In genomic region chr10:65891073-65891981, GRCh38 we compare ENCODE assay signal across 8 cellular contexts.
A peak's percentile ranks its signal among the peaks of the same experiment; 100 is the strongest.
DNase-seq lines count a peak whose midpoint lies in the region; ATAC-seq and TF ChIP-seq lines count a peak whose summit lies in the region.

No MANE protein-coding gene starts in this region.

- H3K4ac ChIP-seq in trophoblast cell (ENCODE audit: low read depth, low read length) = no peak overlapping the region

- no peaks in the 10 kb centered on the region for H3F3A ChIP-seq in PC-9 (ENCODE audit: insufficient read depth, low read depth)

- H3K4me3 ChIP-seq in PC-9 = no peak overlapping the region
- no peak overlapping the region for H3K4me3 ChIP-seq in A673 (ENCODE audit: low read depth, low read length, poor library complexity, severe bottlenecking)
- H3K4me3 ChIP-seq in trophoblast cell (ENCODE audit: low read depth, low read length) = no peak overlapping the region

- no peak overlapping the region for H2AK5ac ChIP-seq in trophoblast cell (ENCODE audit: low read length)

- peak overlapping the region; percentile 57 for H3K27ac ChIP-seq in PC-9
- H3K27ac ChIP-seq in A673 (ENCODE audit: low read depth, low read length, poor library complexity, severe bottlenecking) = no peak overlapping the region
- H3K27ac ChIP-seq in trophoblast cell (ENCODE audit: low read depth, low read length) = no peak overlapping the region

- peak; percentile 37 for DNase-seq in GDM1 (lab: John Stamatoyannopoulos, UW)
- peak in 1 of 2 experiments; percentile 67 for DNase-seq in PC-9
- no peak for DNase-seq in foreskin melanocyte
- DNase-seq in A673 (ENCODE audit: low spot score) = no peak
- no peak for DNase-seq in trophoblast cell
- no peak for DNase-seq in activated CD4-positive, alpha-beta T cell treated with anti-CD3 and anti-CD28 coated beads, Interleukin-2, amount 50 U/mL, for 4 hours

- TF ChIP-seq CTCF in PC-9 (conservative IDR thresholded peaks at IDR 0.05) (no peak), A673 (conservative IDR thresholded peaks at IDR 0.05; ENCODE audit: low read depth, low read length) (no peak)

- H3K27me3 ChIP-seq in PC-9 (ENCODE audit: insufficient read depth, low read depth) (no peaks in the 10 kb centered on the region), A673 (replicated peaks; ENCODE audit: insufficient read depth, low read depth, low read length, poor library complexity) (no peaks in the 10 kb centered on the region), trophoblast cell (ENCODE audit: insufficient read depth, low read length) (no peaks in the 10 kb centered on the region)

- POLR2A ChIA-PET in PC-9 (lab: Charles Lee; ENCODE audit: unreplicated experiment) = interaction anchor here (0.7 kb wide), 2 partner anchors 790 to 879 kb away, joined by 3 to 6 read pairs; no protein-coding TSS in a partner anchor
- POLR2A ChIA-PET in A673 (lab: Charles Lee; ENCODE audit: low non-redundant PET) = no interaction called here

- intact Hi-C loops in PC-9 (cut with micrococcal nuclease; ENCODE audit: unreplicated experiment) = no loop called here
- intact Hi-C loops in A673 (cut with micrococcal nuclease; ENCODE audit: unreplicated experiment) = no loop called here

- H2BK12ac ChIP-seq in trophoblast cell (ENCODE audit: low read length) = no peak overlapping the region

- no peak overlapping the region for H2BK120ac ChIP-seq in trophoblast cell (ENCODE audit: insufficient read depth, low read length, poor library complexity)

- H3K36me3 ChIP-seq in PC-9 (ENCODE audit: low read depth) (no peaks in the 10 kb centered on the region), A673 (ENCODE audit: insufficient read depth, low read length, poor library complexity, severe bottlenecking) (peaks cover 2% of the 10 kb centered on the region), trophoblast cell (ENCODE audit: control insufficient read depth in 1 of 2, insufficient read depth in 2 of 2, low read length in 2 of 2) (no peaks in the 10 kb centered on the region)

- CTCF ChIA-PET in PC-9 (lab: Charles Lee) (no interaction called here), A673 (lab: Charles Lee) (no interaction called here)

- H3K4me2 ChIP-seq in PC-9 (peak overlapping the region; percentile 31), trophoblast cell (ENCODE audit: low read length) (no peak overlapping the region)

- H4K20me1 ChIP-seq in PC-9 (ENCODE audit: insufficient read depth) = no peaks in the 10 kb centered on the region

- no peaks in the 10 kb centered on the region for H3K79me1 ChIP-seq in trophoblast cell (ENCODE audit: low read length)

- H3K9me3 ChIP-seq in PC-9 (ENCODE audit: insufficient read depth, low read depth) = peaks cover 13% of the 10 kb centered on the region
- H3K9me3 ChIP-seq in A673 (ENCODE audit: low read depth, low read length, poor library complexity, severe bottlenecking) = peaks cover 17% of the 10 kb centered on the region
- no peaks in the 10 kb centered on the region for H3K9me3 ChIP-seq in trophoblast cell (ENCODE audit: insufficient read depth, low read depth, low read length)

- ATAC-seq in GM19452 (IDR thresholded peaks at IDR 0.05; ENCODE audit: unreplicated experiment) = peak; percentile 62
- ATAC-seq in HG03095 (IDR thresholded peaks at IDR 0.05; ENCODE audit: unreplicated experiment) = peak; percentile 92

- no peak overlapping the region for H4K12ac ChIP-seq in trophoblast cell (ENCODE audit: low read depth, low read length)

- no TSS peak for BruUV-seq in PC-9 (replicated peaks; lab: Mats Ljungman, UMichigan)
- BruUV-seq in A673 (replicated peaks; lab: Mats Ljungman, UMichigan) = no TSS peak

- no CpG with 5 or more reads among the region's 3 CpGs for WGBS in trophoblast cell (ENCODE audit: extremely low coverage, insufficient coverage, insufficient read length)

- no peak overlapping the region for H3K14ac ChIP-seq in trophoblast cell (ENCODE audit: low read length)

- H2AFZ ChIP-seq in PC-9 (peak overlapping the region; percentile 70), trophoblast cell (ENCODE audit: insufficient read depth, low read length, poor library complexity) (no peak overlapping the region)

- H2BK5ac ChIP-seq in trophoblast cell (ENCODE audit: low read depth, low read length, poor library complexity) = no peak overlapping the region

- no peak overlapping the region for H4K91ac ChIP-seq in trophoblast cell (ENCODE audit: low read depth, low read length)

- H3K79me2 ChIP-seq in PC-9 (ENCODE audit: low read depth) = no peaks in the 10 kb centered on the region
- H3K79me2 ChIP-seq in trophoblast cell (ENCODE audit: control insufficient read depth, insufficient read depth, low read length, poor library complexity) = no peaks in the 10 kb centered on the region

- H4K8ac ChIP-seq in trophoblast cell (ENCODE audit: low read depth, low read length) = no peak overlapping the region

- H3K9me2 ChIP-seq in PC-9 (ENCODE audit: insufficient read depth) = peaks cover 16% of the 10 kb centered on the region; the same call in 1 of the 2 replicates

- H3K18ac ChIP-seq in trophoblast cell (ENCODE audit: low read length) = no peak overlapping the region

- no peak overlapping the region for H3K23ac ChIP-seq in trophoblast cell (ENCODE audit: low read length)

- H3K9ac ChIP-seq in trophoblast cell (ENCODE audit: low read length) = no peak overlapping the region

- H3K4me1 ChIP-seq in PC-9 (replicated peaks; ENCODE audit: insufficient read depth) (peaks cover 14% of the 10 kb centered on the region), A673 (ENCODE audit: insufficient read depth, low read length, poor library complexity, severe bottlenecking) (no peaks in the 10 kb centered on the region), trophoblast cell (ENCODE audit: control insufficient read depth in 1 of 2, insufficient read depth in 2 of 2, low read length in 2 of 2) (no peaks in the 10 kb centered on the region)
